Comparison of ENCODE assay signal across 6 cellular contexts in the genomic region with DNA sequence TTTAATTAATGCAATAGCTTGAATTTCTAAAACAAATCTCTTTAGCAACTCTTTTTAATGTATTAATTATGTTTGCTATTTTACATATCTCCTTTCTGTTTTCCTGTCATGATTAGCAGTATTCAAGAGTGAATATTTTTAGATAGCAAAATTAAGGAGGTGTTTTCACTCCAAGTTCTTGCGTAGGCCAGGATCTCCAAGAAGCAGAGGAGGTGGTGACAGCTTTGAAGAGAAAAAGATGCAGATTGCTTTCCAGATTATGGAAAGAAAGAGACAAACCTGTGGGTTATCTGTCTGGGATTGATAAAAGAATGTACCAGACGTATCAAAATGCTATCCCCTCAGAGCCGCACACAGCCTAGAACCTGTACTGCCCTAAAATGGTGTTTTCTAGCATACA.
"Had no signal": no experiment of that assay in that cellular context is flagged by ENCODE, and none has a peak within 500 bp of the region (broad histone marks: within the 10 kb centered on the region; RNA-seq: fewer than 3 reads in every experiment).

No MANE protein-coding gene starts in this region.

- DNase-seq: GM23248, GOT3, H7, H9, HCEC 1CT, HFFc6 had no signal
